ENCODE assay signal across 8 cellular contexts in the genomic region with DNA sequence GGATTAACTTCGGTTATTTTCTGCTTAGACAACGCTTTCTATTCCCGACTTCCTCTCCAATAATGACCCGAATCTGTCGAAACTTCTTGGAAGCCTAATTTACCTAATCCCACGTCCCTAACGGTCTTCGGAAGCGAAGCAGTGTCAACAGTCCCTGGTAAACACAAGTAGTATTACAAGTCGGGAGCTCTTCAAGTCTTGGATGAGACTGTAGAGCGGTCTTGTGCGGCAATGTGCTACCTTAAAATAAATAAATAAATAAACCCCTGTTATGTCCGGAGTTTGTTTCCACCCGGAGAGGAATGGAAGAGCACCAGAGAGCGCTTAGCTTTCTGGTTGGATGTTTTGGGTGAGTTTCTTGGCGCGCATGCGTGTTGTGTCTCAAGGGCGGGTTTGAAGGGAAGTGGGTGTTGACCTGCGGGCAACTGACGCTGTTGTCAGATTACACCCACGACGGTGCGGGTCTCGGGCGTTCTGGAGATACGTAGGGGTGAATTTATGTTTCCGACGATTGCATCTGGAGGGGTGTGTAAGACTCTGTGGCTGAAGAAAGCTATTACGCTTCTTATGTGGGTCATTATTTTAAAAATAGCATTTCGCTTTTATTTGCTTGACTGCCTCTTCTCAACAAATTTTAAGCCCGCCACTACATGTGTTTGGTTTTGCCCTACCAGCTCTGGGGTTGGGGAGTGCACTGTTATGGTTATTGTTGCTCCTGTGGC. TPM values are rescaled to one million over a fixed set of nuclear protein-coding genes. Genes with fewer than 3 reads are reported as not detected.
DNase-seq lines count a peak whose midpoint lies in the region; ATAC-seq and TF ChIP-seq lines count a peak whose summit lies in the region.

A gene (plus strand): TSS at position 431 of the 722 bp plus-strand sequence. CDS start 546 bp downstream, outside the sequence.
A gene with protein sequence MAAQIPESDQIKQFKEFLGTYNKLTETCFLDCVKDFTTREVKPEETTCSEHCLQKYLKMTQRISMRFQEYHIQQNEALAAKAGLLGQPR (minus strand): TSS at position 243 of the 722 bp plus-strand sequence. CDS start 15,586 bp downstream, outside the sequence.

- peak within 1 kb of the TSS; percentile 99 for H2AFZ ChIP-seq in osteoblast (ENCODE audit: low read length)

- no peaks in the 10 kb centered on the region for H4K20me1 ChIP-seq in osteoblast (ENCODE audit: insufficient read depth, low read length)

- ATAC-seq in HG02623 (IDR thresholded peaks at IDR 0.05; ENCODE audit: unreplicated experiment) (peak; percentile 90), thoracic aorta (ENCODE audit: insufficient number of reproducible peaks, low FRiP score, low read depth) (peak; percentile 99)

- H3K4me3 Mint-ChIP-seq in activated naive CD8-positive, alpha-beta T cell, result peak within 1 kb of the TSS; percentile 93
- H3K4me3 Mint-ChIP-seq in glutamatergic neuron (ENCODE audit: unreplicated experiment), result peak within 1 kb of the TSS; percentile 95

- H3K4me3 ChIP-seq in osteoblast (ENCODE audit: insufficient read depth, low read length) (peak within 1 kb of the TSS; percentile 91), thoracic aorta (peak within 1 kb of the TSS; percentile 95)

- H3K27ac ChIP-seq in osteoblast (ENCODE audit: low read depth, low read length) (peak within 1 kb of the TSS; percentile 96), thoracic aorta (peak within 1 kb of the TSS; percentile 92 to 96)

- H3K36me3 ChIP-seq in osteoblast (ENCODE audit: insufficient read depth, low read length) (peaks cover 7% of the 10 kb centered on the region), thoracic aorta (no peaks in the 10 kb centered on the region)

- H3K27me3 ChIP-seq in osteoblast (ENCODE audit: insufficient read depth, low read length), result no peaks in the 10 kb centered on the region
- H3K27me3 ChIP-seq in thoracic aorta (replicated peaks; ENCODE audit: insufficient read depth), result no peaks in the 10 kb centered on the region

- H3K27ac Mint-ChIP-seq in activated naive CD8-positive, alpha-beta T cell, result peak within 1 kb of the TSS; percentile 95
- H3K27ac Mint-ChIP-seq in glutamatergic neuron (ENCODE audit: unreplicated experiment), result peak within 1 kb of the TSS; percentile 91

- H3K27me3 Mint-ChIP-seq in activated naive CD8-positive, alpha-beta T cell, result no peaks in the 10 kb centered on the region
- peaks cover 5% of the 10 kb centered on the region for H3K27me3 Mint-ChIP-seq in glutamatergic neuron (ENCODE audit: unreplicated experiment)

- H3K4me1 Mint-ChIP-seq in activated naive CD8-positive, alpha-beta T cell (ENCODE audit: low read depth), result peaks cover 53% of the 10 kb centered on the region
- H3K4me1 Mint-ChIP-seq in glutamatergic neuron (ENCODE audit: low read depth, unreplicated experiment), result peaks cover 7% of the 10 kb centered on the region

- TF ChIP-seq CTCF in GM10248 (IDR thresholded peaks at IDR 0.05; ENCODE audit: control extremely low read depth, extremely low read depth, low read depth, missing control alignments) (no peak), glutamatergic neuron (IDR thresholded peaks at IDR 0.05; ENCODE audit: partially characterized antibody, unreplicated experiment) (no peak), osteoblast (IDR thresholded peaks at IDR 0.05; ENCODE audit: extremely low read depth, low read depth, low read length) (no peak), thoracic aorta (IDR thresholded peaks at IDR 0.05) (no peak)

- H3K36me3 Mint-ChIP-seq in activated naive CD8-positive, alpha-beta T cell, result peaks cover 8% of the 10 kb centered on the region
- H3K36me3 Mint-ChIP-seq in glutamatergic neuron (ENCODE audit: unreplicated experiment), result no peaks in the 10 kb centered on the region

- peak within 1 kb of the TSS; percentile 91 for H3K4me2 ChIP-seq in osteoblast (ENCODE audit: insufficient read depth, low read length)

- POLR2A ChIA-PET in GM10248 (lab: Yijun Ruan, JAX), result interaction anchor here (1.0 kb wide), 1 partner anchor 129 kb away, joined by 3 read pairs; a partner anchor contains a TSS

- H3K9me3 ChIP-seq in osteoblast (ENCODE audit: low read depth, low read length) (no peaks in the 10 kb centered on the region), thoracic aorta (no peaks in the 10 kb centered on the region)

- peaks cover 21% of the 10 kb centered on the region for H3K4me1 ChIP-seq in osteoblast (ENCODE audit: insufficient read depth, low read length)
- peaks cover 13 to 34% of the 10 kb centered on the region in 2 donors for H3K4me1 ChIP-seq in thoracic aorta (ENCODE audit: control insufficient read depth in 1 of 2, low read depth in 2 of 2)

- peak; percentile 94 for DNase-seq in GM10248 (ENCODE audit: extremely low spot score)
- DNase-seq in NCI-H1105 (lab: John Stamatoyannopoulos, UW), result peak; percentile 96
- DNase-seq in SKM-1 treated with dmso at 0.1 percent for 144 hours (lab: John Stamatoyannopoulos, UW; ENCODE audit: unreplicated experiment), result peak; percentile 88
- peak; percentile 95 for DNase-seq in glutamatergic neuron
- DNase-seq in osteoblast (ENCODE audit: insufficient read length, low spot score, missing footprints), result peak; percentile 92
- DNase-seq in thoracic aorta (ENCODE audit: low spot score), result peak; percentile 95

- peaks cover 54% of the 10 kb centered on the region for H3K79me2 ChIP-seq in osteoblast (ENCODE audit: insufficient read depth, low read length)

- no peaks in the 10 kb centered on the region for H3K9me3 Mint-ChIP-seq in activated naive CD8-positive, alpha-beta T cell (ENCODE audit: low read depth)
- peaks cover 17% of the 10 kb centered on the region for H3K9me3 Mint-ChIP-seq in glutamatergic neuron (ENCODE audit: unreplicated experiment)

- CTCF ChIA-PET in GM10248 (lab: Yijun Ruan, JAX), result interaction anchor here (0.6 to 1.5 kb wide), 4 partner anchors 28 to 628 kb away, joined by 3 to 4 read pairs (median 4); no protein-coding TSS in a partner anchor

RNA-seq across cellular contexts. Expression of the first gene that starts in this region (rescaled TPM):
- total RNA-seq in glutamatergic neuron (ENCODE audit: unreplicated experiment) (27.8 TPM), osteoblast (17.7 and 19.7 TPM in 2 replicates), thoracic aorta (10 to 100 TPM; 18.0 to 45.7 TPM)

RNA-seq across cellular contexts. Expression of the second gene that starts in this region (rescaled TPM):
- total RNA-seq in glutamatergic neuron (ENCODE audit: unreplicated experiment) (41.6 TPM), osteoblast (18.1 and 24.2 TPM in 2 replicates), thoracic aorta (10 to 100 TPM; 43.9 to 87.1 TPM)

Comparison
In these comparisons a context has a peak if more than half of its experiments do, and no peak if none do; other contexts are left out.
1. Peak in every context shown above with its lines: DNase-seq, ATAC-seq, H3K4me3 ChIP-seq and H3K27ac ChIP-seq.